ENCODE assay signal across 24 cellular contexts in genomic region chr7:104074529-104074928, GRCh38.
"Had no signal": no experiment of that assay in that cellular context is flagged by ENCODE, and none has a peak within 500 bp of the region (broad histone marks: within the 10 kb centered on the region; RNA-seq: fewer than 3 reads in every experiment).

No MANE protein-coding gene starts in this region.

- DNase-seq: activated CD8-positive, alpha-beta memory T cell treated with anti-CD3 and anti-CD28 coated beads for 24 hours; activated CD8-positive, alpha-beta memory T cell treated with anti-CD3 and anti-CD28 coated beads, Interleukin-2, amount 50 U/mL, for 4 hours; activated T-cell treated with anti-CD3 and anti-CD28 coated beads, Interleukin-2, amount 50 U/mL, for 24 hours; aorta; central memory CD4-positive, alpha-beta T cell; dermis blood vessel endothelial cell; effector CD8-positive, alpha-beta T cell; foreskin fibroblast; heart right ventricle; kidney; lower lobe of right lung; naive thymus-derived CD4-positive, alpha-beta T cell; retina; sigmoid colon; stimulated activated CD4-positive, alpha-beta T cell treated with anti-CD3 and anti-CD28 coated beads, Interleukin-2, amount 100 ng/mL, for 48 hours; stimulated activated naive CD4-positive, alpha-beta T cell; T-helper 1 cell; upper lobe of left lung had no signal

- H3K27me3 ChIP-seq: heart right ventricle, sigmoid colon, upper lobe of left lung had no signal

- H3K9me3 ChIP-seq: lower lobe of right lung, sigmoid colon, thoracic aorta had no signal

- H3K4me3 ChIP-seq: heart right ventricle, lower lobe of right lung, sigmoid colon, thoracic aorta, upper lobe of left lung had no signal

- ATAC-seq: activated naive CD4-positive, alpha-beta T cell treated with anti-CD3 and anti-CD28 coated beads, Interleukin-2, amount 50 U/mL, for 72 hours; activated T-helper 17 cell treated with anti-CD3 and anti-CD28 coated beads, Interleukin-2, amount 50 U/mL, for 72 hours; esophagus mucosa; heart right ventricle; lower lobe of right lung; naive thymus-derived CD4-positive, alpha-beta T cell; WTC11 had no signal

- H3K27ac ChIP-seq: heart right ventricle, lower lobe of right lung, sigmoid colon, thoracic aorta, upper lobe of left lung had no signal

- FAIRE-seq: kidney, TTC549 had no signal

- H3K36me3 ChIP-seq: heart right ventricle, lower lobe of right lung, sigmoid colon, thoracic aorta, upper lobe of left lung had no signal

- H3K4me1 ChIP-seq: heart right ventricle, lower lobe of right lung, sigmoid colon, upper lobe of left lung had no signal
